In the genomic region with DNA sequence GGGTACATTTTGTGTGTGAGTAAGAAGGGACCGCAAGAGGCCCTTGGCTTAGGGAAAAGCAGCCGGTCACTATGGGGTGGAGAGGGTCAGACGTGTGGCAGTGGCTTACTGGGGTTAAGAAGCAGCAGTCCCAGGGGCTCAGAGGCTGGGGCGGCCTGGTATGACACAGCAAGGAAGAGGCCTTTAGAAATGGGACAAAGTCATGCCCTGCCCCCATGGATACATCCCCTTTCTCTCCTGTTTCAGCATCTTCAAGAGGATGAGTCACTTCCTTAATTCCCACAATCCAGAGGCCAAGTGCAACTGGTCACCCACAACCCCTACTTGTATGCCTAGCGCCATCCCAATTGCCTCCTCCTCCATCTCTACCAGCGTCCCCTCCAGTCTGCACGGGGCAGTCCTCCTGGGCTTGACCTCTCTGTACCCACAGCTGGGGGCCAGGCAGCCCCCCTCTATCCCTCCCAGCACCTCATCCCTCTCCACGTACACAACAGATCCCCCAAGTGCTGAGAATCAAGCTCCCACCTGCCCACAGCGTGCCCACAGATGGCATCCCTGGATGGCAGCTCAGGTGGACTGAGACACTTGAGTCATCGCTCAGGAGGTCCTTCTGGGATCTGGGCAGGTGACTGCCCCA, we compare ENCODE assay signal across 14 cellular contexts. TPM values are rescaled to one million over a fixed set of nuclear protein-coding genes. Genes with fewer than 3 reads are reported as not detected.
A peak's percentile ranks its signal among the peaks of the same experiment; 100 is the strongest.
DNase-seq lines count a peak whose midpoint lies in the region; ATAC-seq, FAIRE-seq and TF ChIP-seq lines count a peak whose summit lies in the region.
"Had no signal": no experiment of that assay in that cellular context is flagged by ENCODE, and none has a peak within 500 bp of the region (broad histone marks: within the 10 kb centered on the region; RNA-seq: fewer than 3 reads in every experiment).

No MANE protein-coding gene starts in this region.

- no peaks in the 10 kb centered on the region for H4K20me1 ChIP-seq in astrocyte (ENCODE audit: insufficient read depth, low read length)

- peak overlapping the region; percentile 24 for H3K4me3 Mint-ChIP-seq in astrocyte (ENCODE audit: unreplicated experiment)

- peak; percentile 80 for DNase-seq in AG08396 (ENCODE audit: low spot score)
- DNase-seq in astrocyte (ENCODE audit: low read depth) = peak; percentile 94
- DNase-seq in lower lobe of right lung = no peak
- DNase-seq in NCI-H1436 treated with DMSO at 0.1 percent for 48 hours (lab: John Stamatoyannopoulos, UW) = no peak
- no peak for DNase-seq in T-helper 2 cell
- DNase-seq: activated effector memory CD4-positive, alpha-beta T cell treated with Interleukin-2 at 50 U/mL for 16 hours; COR-L47; heart right ventricle; thyroid gland had no signal

- H3K27ac ChIP-seq in HUES6 (ENCODE audit: low read depth, low read length) (no peak overlapping the region), astrocyte (ENCODE audit: low read depth, low read length) (peak overlapping the region; percentile 74), lower lobe of right lung (no peak overlapping the region)
- H3K27ac ChIP-seq: SK-N-MC, spleen, thyroid gland had no signal

- peaks cover 8% of the 10 kb centered on the region for H3K27me3 Mint-ChIP-seq in astrocyte (ENCODE audit: low read depth, unreplicated experiment)

- peak; percentile 95 for FAIRE-seq in astrocyte (lab: Jason Lieb, UNC)

- TF ChIP-seq CTCF in astrocyte (IDR thresholded peaks at IDR 0.05; ENCODE audit: insufficient read depth, low read depth, low read length) = no peak
- no peak for TF ChIP-seq CTCF in lower lobe of right lung (IDR thresholded peaks at IDR 0.05)

- H3K27ac Mint-ChIP-seq in astrocyte (ENCODE audit: unreplicated experiment) = peak overlapping the region; percentile 89

- peak; percentile 21 to 29 for ATAC-seq in lower lobe of right lung
- ATAC-seq in activated CD4-positive, CD25-positive, alpha-beta regulatory T cell treated with anti-CD3 and anti-CD28 coated beads, Interleukin-2, amount 50 U/mL, for 24 hours = no peak
- no peak for ATAC-seq in GM19397 (IDR thresholded peaks at IDR 0.05; ENCODE audit: unreplicated experiment)

- H3K36me3 ChIP-seq in HUES6 (ENCODE audit: control insufficient read depth, insufficient read depth, low read length) (no peaks in the 10 kb centered on the region), astrocyte (ENCODE audit: insufficient read depth, low read length) (no peaks in the 10 kb centered on the region), lower lobe of right lung (no peaks in the 10 kb centered on the region)
- H3K36me3 ChIP-seq: heart right ventricle, spleen, thyroid gland had no signal

- H3K4me3 ChIP-seq in HUES6 (ENCODE audit: low read depth, low read length) (no peak overlapping the region), astrocyte (ENCODE audit: insufficient read depth, low read depth, low read length) (peak overlapping the region; percentile 9), lower lobe of right lung (no peak overlapping the region)
- H3K4me3 ChIP-seq: heart right ventricle, SK-N-MC, spleen, thyroid gland had no signal

- peaks cover 42% of the 10 kb centered on the region for H3K4me1 Mint-ChIP-seq in astrocyte (ENCODE audit: low read depth, unreplicated experiment)

- H3K9ac ChIP-seq in HUES6 (ENCODE audit: low read length) (peak overlapping the region; percentile 21), astrocyte (ENCODE audit: low read length) (peak overlapping the region; percentile 71)

- H3K4me1 ChIP-seq in HUES6 (ENCODE audit: control insufficient read depth, insufficient read depth, low read length) (peaks cover 19% of the 10 kb centered on the region), astrocyte (ENCODE audit: insufficient read depth, low read length) (peaks cover 45% of the 10 kb centered on the region), lower lobe of right lung (peaks cover 4% of the 10 kb centered on the region)

- intact Hi-C loops in lower lobe of right lung (cut with DNase I) = no loop called here

- H2AFZ ChIP-seq in astrocyte (ENCODE audit: low read depth, low read length) = peak overlapping the region; percentile 66

- no peaks in the 10 kb centered on the region; the same call in 1 of the 2 replicates for H3K27me3 ChIP-seq in HUES6 (ENCODE audit: control insufficient read depth, insufficient read depth, low read length)
- no peaks in the 10 kb centered on the region for H3K27me3 ChIP-seq in astrocyte (ENCODE audit: insufficient read depth, low read length)
- peaks cover under 1% of the 10 kb centered on the region for H3K27me3 ChIP-seq in lower lobe of right lung (ENCODE audit: low read depth)
- H3K27me3 ChIP-seq: thyroid gland had no signal

- no peaks in the 10 kb centered on the region for H3K79me2 ChIP-seq in astrocyte (ENCODE audit: insufficient read depth, low read length)

- H3K9me3 Mint-ChIP-seq in astrocyte (ENCODE audit: unreplicated experiment) = peaks cover 4% of the 10 kb centered on the region

- peak overlapping the region; percentile 75 for H3K4me2 ChIP-seq in astrocyte (ENCODE audit: low read length)

- no peaks in the 10 kb centered on the region for H3K9me3 ChIP-seq in HUES6 (ENCODE audit: control insufficient read depth, insufficient read depth, low read depth, low read length)
- no peaks in the 10 kb centered on the region for H3K9me3 ChIP-seq in astrocyte (ENCODE audit: insufficient read depth, low read depth, low read length)
- H3K9me3 ChIP-seq in lower lobe of right lung = no peaks in the 10 kb centered on the region
- H3K9me3 ChIP-seq: heart right ventricle, spleen, thyroid gland had no signal

- peaks cover 9% of the 10 kb centered on the region for H3K36me3 Mint-ChIP-seq in astrocyte (ENCODE audit: low read depth, unreplicated experiment)

RNA-seq across cellular contexts. Expression of gene EFTUD2, which starts 6.9 kb away (rescaled TPM):
- 129 and 133 TPM in 2 replicates for total RNA-seq in astrocyte
- 108 TPM for total RNA-seq in lower lobe of right lung

RNA-seq across cellular contexts. Expression of gene GFAP, which starts 9.2 kb away (rescaled TPM):
- total RNA-seq in astrocyte (0.22 TPM in 1 of 2 replicates, not detected in the other), lower lobe of right lung (not detected)

RNA-seq across cellular contexts. Expression of gene KIF18B, which starts 41.4 kb away (rescaled TPM):
- total RNA-seq in astrocyte (0.82 and 1.8 TPM in 2 replicates), lower lobe of right lung (0.89 TPM)

RNA-seq across cellular contexts. Expression of gene HIGD1B, which starts 58.4 kb away (rescaled TPM):
- total RNA-seq in astrocyte (not detected in 2 replicates), lower lobe of right lung (22.3 TPM)
- total RNA-seq: spleen, thyroid gland had no signal

Comparison
In these comparisons a context has a peak if more than half of its experiments do, and no peak if none do; other contexts are left out.
1. DNase-seq: peak in AG08396 (single experiment) and astrocyte (single experiment); none in lower lobe of right lung (single experiment), NCI-H1436 treated with DMSO at 0.1 percent for 48 hours (single experiment) and T-helper 2 cell (0 of 5).
2. ATAC-seq: peak in lower lobe of right lung (2 of 2); none in activated CD4-positive, CD25-positive, alpha-beta regulatory T cell treated with anti-CD3 and anti-CD28 coated beads, Interleukin-2, amount 50 U/mL, for 24 hours (0 of 2) and GM19397 (single experiment).